ENCODE assay signal across 1 cellular context in genomic region chr20:32623667-32624157, GRCh38.
TF ChIP-seq lines count a peak whose summit lies in the region.

No MANE protein-coding gene starts in this region.

TF ChIP-seq in HepG2, 621 proteins besides CTCF, POLR2A, EP300 and RAD21 (continued from another document and continues in another):
- TF ChIP-seq KLF11 (CRISPR knock-in tag; IDR thresholded peaks at IDR 0.05) (no peak), HNRNPL (IDR thresholded peaks at IDR 0.05; ENCODE audit: low read depth, low read length) (0 out of 2 replicates have a peak, but pooled peaks have one; percentile 21), ZSCAN21 (CRISPR knock-in tag; IDR thresholded peaks at IDR 0.05; ENCODE audit: borderline replicate concordance) (no peak), PPARG (CRISPR knock-in tag; conservative IDR thresholded peaks at IDR 0.05) (no peak), ZC3H13 (CRISPR knock-in tag; IDR thresholded peaks at IDR 0.05) (no peak), NRL (CRISPR knock-in tag; IDR thresholded peaks at IDR 0.05; ENCODE audit: borderline replicate concordance) (0 out of 2 replicates have a peak, but pooled peaks have one; percentile 43), ZNF609 (CRISPR knock-in tag; IDR thresholded peaks at IDR 0.05; ENCODE audit: borderline replicate concordance) (0 out of 2 replicates have a peak, but pooled peaks have one; percentile 9), CEBPZ (IDR thresholded peaks at IDR 0.05; ENCODE audit: low read length) (no peak), SRSF1 (optimal IDR thresholded peaks at IDR 0.05; ENCODE audit: low read depth, low read length) (peak; percentile 18), ZNF281 (CRISPR knock-in tag; IDR thresholded peaks at IDR 0.05; ENCODE audit: borderline replicate concordance) (no peak), ZFY (CRISPR knock-in tag; IDR thresholded peaks at IDR 0.05) (peak; percentile 47), DMTF1 (CRISPR knock-in tag; IDR thresholded peaks at IDR 0.05) (no peak), PAX8 (CRISPR knock-in tag; IDR thresholded peaks at IDR 0.05; ENCODE audit: borderline replicate concordance) (no peak), ZBTB20 (CRISPR knock-in tag; IDR thresholded peaks at IDR 0.05; ENCODE audit: borderline replicate concordance, low read depth) (no peak), HES4 (CRISPR knock-in tag; IDR thresholded peaks at IDR 0.05; ENCODE audit: borderline replicate concordance) (no peak), ZNF709 (CRISPR knock-in tag; IDR thresholded peaks at IDR 0.05) (peak; percentile 19; the same call in 1 of the 2 replicates), ATF6 (CRISPR knock-in tag; conservative IDR thresholded peaks at IDR 0.05) (no peak), ZNF143 (CRISPR knock-in tag; IDR thresholded peaks at IDR 0.05) (no peak), MAFK (conservative IDR thresholded peaks at IDR 0.05 in 1 of 2, IDR thresholded peaks at IDR 0.05 in 1 of 2; ENCODE audit: low read length in 2 of 2) (0 out of 4 replicates have a peak, but pooled peaks of 1 of the 2 experiments have one; percentile 12), MTERF4 (CRISPR knock-in tag; IDR thresholded peaks at IDR 0.05) (no peak), IKZF5 (CRISPR knock-in tag; IDR thresholded peaks at IDR 0.05) (no peak), ZNF260 (CRISPR knock-in tag; IDR thresholded peaks at IDR 0.05; ENCODE audit: borderline replicate concordance, low read depth) (no peak), ZNF776 (CRISPR knock-in tag; IDR thresholded peaks at IDR 0.05) (0 out of 2 replicates have a peak, but pooled peaks have one; percentile 7), NFIC (IDR thresholded peaks at IDR 0.05; ENCODE audit: low read length) (no peak), MAX (IDR thresholded peaks at IDR 0.05) (0 out of 2 replicates have a peak, but pooled peaks have one; percentile 39), ZBTB34 (CRISPR knock-in tag; IDR thresholded peaks at IDR 0.05) (no peak), ZFP37 (CRISPR knock-in tag; IDR thresholded peaks at IDR 0.05; ENCODE audit: borderline replicate concordance) (no peak), HDAC1 (CRISPR knock-in tag; IDR thresholded peaks at IDR 0.05) (peak; percentile 11; the same call in 1 of the 2 replicates), ZNF432 (CRISPR knock-in tag; IDR thresholded peaks at IDR 0.05; ENCODE audit: borderline replicate concordance) (no peak), SOX6 (IDR thresholded peaks at IDR 0.05) (no peak), SOX6 (CRISPR knock-in tag; IDR thresholded peaks at IDR 0.05) (peak; percentile 9; the same call in 1 of the 2 replicates), MYNN (CRISPR knock-in tag; IDR thresholded peaks at IDR 0.05; ENCODE audit: low read depth) (no peak), ZNF782 (CRISPR knock-in tag; IDR thresholded peaks at IDR 0.05; ENCODE audit: borderline replicate concordance) (no peak), POLR2AphosphoS5 (IDR thresholded peaks at IDR 0.05; ENCODE audit: low read depth, low read length) (no peak), E2F5 (CRISPR knock-in tag; conservative IDR thresholded peaks at IDR 0.05) (no peak), ZNF547 (CRISPR knock-in tag; IDR thresholded peaks at IDR 0.05) (no peak), SATB2 (CRISPR knock-in tag; IDR thresholded peaks at IDR 0.05) (no peak), SAFB2 (CRISPR knock-in tag; IDR thresholded peaks at IDR 0.05; ENCODE audit: borderline replicate concordance, low read depth) (no peak), CBFB (CRISPR knock-in tag; IDR thresholded peaks at IDR 0.05) (0 out of 2 replicates have a peak, but pooled peaks have one; percentile 45), GTF3A (CRISPR knock-in tag; conservative IDR thresholded peaks at IDR 0.05) (no peak)
